ENCODE assay signal across 8 cellular contexts in the genomic region with DNA sequence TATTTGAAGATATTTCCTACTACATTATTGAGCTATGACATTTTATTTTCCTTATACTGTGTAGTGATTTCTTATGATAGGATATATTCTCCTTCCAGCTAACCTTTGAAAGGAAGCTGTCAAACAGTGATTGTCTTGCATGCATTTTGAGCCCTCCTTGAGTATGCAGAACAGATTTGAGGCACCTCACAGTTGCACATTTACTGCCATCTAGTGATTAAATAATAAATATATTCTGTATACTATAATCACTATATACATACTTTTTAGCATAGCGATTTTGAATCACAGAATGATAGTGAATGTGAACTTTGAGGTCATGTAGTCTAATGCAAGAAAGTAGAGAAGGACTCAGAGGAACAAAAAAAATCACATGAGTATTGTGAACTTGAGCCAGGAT.
DNase-seq lines count a peak whose midpoint lies in the region; ATAC-seq and TF ChIP-seq lines count a peak whose summit lies in the region.
"Had no signal": no experiment of that assay in that cellular context is flagged by ENCODE, and none has a peak within 500 bp of the region (broad histone marks: within the 10 kb centered on the region; RNA-seq: fewer than 3 reads in every experiment).

No MANE protein-coding gene starts in this region.

- no peak for ATAC-seq in WTC11

- H3K4me1 Mint-ChIP-seq in nephron = no peaks in the 10 kb centered on the region
- no peaks in the 10 kb centered on the region for H3K4me1 Mint-ChIP-seq in WTC11

- no peak overlapping the region for H3K27ac ChIP-seq in brain microvascular endothelial cell
- H3K27ac ChIP-seq: sigmoid colon had no signal

- no peaks in the 10 kb centered on the region for H3K36me3 ChIP-seq in brain microvascular endothelial cell (replicated peaks)
- H3K36me3 ChIP-seq: sigmoid colon had no signal

- H3K27me3 Mint-ChIP-seq in nephron (ENCODE audit: low read depth) = no peaks in the 10 kb centered on the region
- no peaks in the 10 kb centered on the region for H3K27me3 Mint-ChIP-seq in WTC11 (ENCODE audit: low read depth)

- H3K27me3 ChIP-seq in brain microvascular endothelial cell (replicated peaks) = no peaks in the 10 kb centered on the region
- H3K27me3 ChIP-seq: sigmoid colon had no signal

- H3K4me3 Mint-ChIP-seq in nephron (no peak overlapping the region), WTC11 (no peak overlapping the region)

- CTCF ChIA-PET in WTC11 (lab: Charles Lee) = no interaction called here

- in situ Hi-C loops in brain microvascular endothelial cell (cut with HindIII; ENCODE audit: low pct_ligation_motif_present, low sequenced_read_pairs) = no loop called here

- TF ChIP-seq CTCF in brain microvascular endothelial cell (IDR thresholded peaks at IDR 0.05; ENCODE audit: low read depth, low read length, missing control alignments) = peak; percentile 29
- TF ChIP-seq CTCF in nephron (IDR thresholded peaks at IDR 0.05; ENCODE audit: unreplicated experiment in 3 of 3) = peak; percentile 30 to 41 (median 31)
- TF ChIP-seq CTCF in WTC11 (IDR thresholded peaks at IDR 0.05) = no peak

- H3K27ac Mint-ChIP-seq in nephron (peak overlapping the region in 1 of 3 experiments; percentile 66), WTC11 (no peak overlapping the region)

- H3K9me3 Mint-ChIP-seq in nephron (no peaks in the 10 kb centered on the region), WTC11 (no peaks in the 10 kb centered on the region)

- no peaks in the 10 kb centered on the region for H3K36me3 Mint-ChIP-seq in nephron (ENCODE audit: low read depth)
- H3K36me3 Mint-ChIP-seq in WTC11 = no peaks in the 10 kb centered on the region

- DNase-seq in HCEC 1CT (peak; percentile 1), NCI-H2196 treated with DMSO at 0.1 percent for 48 hours (lab: John Stamatoyannopoulos, UW; ENCODE audit: unreplicated experiment) (peak; percentile 29), brain microvascular endothelial cell (peak; percentile 0), WTC11 (ENCODE audit: low spot score) (no peak), GF-D8 (lab: John Stamatoyannopoulos, UW) (no peak)
- no peak for DNase-seq in activated naive CD4-positive, alpha-beta T cell treated with Interleukin-2 at 50 U/mL for 16 hours
- DNase-seq: sigmoid colon had no signal

- POLR2A ChIA-PET in WTC11 (lab: Charles Lee) = no interaction called here

- no peak overlapping the region for H3K4me3 ChIP-seq in brain microvascular endothelial cell (ENCODE audit: low read depth, low read length)
- H3K4me3 ChIP-seq: sigmoid colon had no signal

TF ChIP-seq in WTC11, 78 proteins besides CTCF, POLR2A, EP300 and RAD21:
- TF ChIP-seq SMAD4 (CRISPR knock-in tag; IDR thresholded peaks at IDR 0.05) (no peak), ZNF396 (CRISPR knock-in tag; IDR thresholded peaks at IDR 0.05; ENCODE audit: borderline replicate concordance) (no peak), GRHL2 (CRISPR knock-in tag; IDR thresholded peaks at IDR 0.05; ENCODE audit: insufficient replicate concordance, severe bottlenecking) (no peak), TP53 (CRISPR knock-in tag; IDR thresholded peaks at IDR 0.05) (no peak), NFE2L1 (CRISPR knock-in tag; IDR thresholded peaks at IDR 0.05) (no peak), KAT7 (CRISPR knock-in tag; IDR thresholded peaks at IDR 0.05; ENCODE audit: borderline replicate concordance) (no peak), PRRX2 (CRISPR knock-in tag; IDR thresholded peaks at IDR 0.05) (no peak), HMGA2 (CRISPR knock-in tag; IDR thresholded peaks at IDR 0.05) (no peak), SP1 (CRISPR knock-in tag; conservative IDR thresholded peaks at IDR 0.05) (no peak), ATF3 (CRISPR knock-in tag; conservative IDR thresholded peaks at IDR 0.05) (no peak), EMX1 (CRISPR knock-in tag; IDR thresholded peaks at IDR 0.05) (no peak)
- TF ChIP-seq, protein P1, sequence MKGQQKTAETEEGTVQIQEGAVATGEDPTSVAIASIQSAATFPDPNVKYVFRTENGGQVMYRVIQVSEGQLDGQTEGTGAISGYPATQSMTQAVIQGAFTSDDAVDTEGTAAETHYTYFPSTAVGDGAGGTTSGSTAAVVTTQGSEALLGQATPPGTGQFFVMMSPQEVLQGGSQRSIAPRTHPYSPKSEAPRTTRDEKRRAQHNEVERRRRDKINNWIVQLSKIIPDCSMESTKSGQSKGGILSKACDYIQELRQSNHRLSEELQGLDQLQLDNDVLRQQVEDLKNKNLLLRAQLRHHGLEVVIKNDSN (CRISPR knock-in tag; IDR thresholded peaks at IDR 0.05) = no peak
- TF ChIP-seq, protein P2, sequence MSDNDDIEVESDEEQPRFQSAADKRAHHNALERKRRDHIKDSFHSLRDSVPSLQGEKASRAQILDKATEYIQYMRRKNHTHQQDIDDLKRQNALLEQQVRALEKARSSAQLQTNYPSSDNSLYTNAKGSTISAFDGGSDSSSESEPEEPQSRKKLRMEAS (CRISPR knock-in tag; IDR thresholded peaks at IDR 0.05) = no peak
- TF ChIP-seq, protein P3, sequence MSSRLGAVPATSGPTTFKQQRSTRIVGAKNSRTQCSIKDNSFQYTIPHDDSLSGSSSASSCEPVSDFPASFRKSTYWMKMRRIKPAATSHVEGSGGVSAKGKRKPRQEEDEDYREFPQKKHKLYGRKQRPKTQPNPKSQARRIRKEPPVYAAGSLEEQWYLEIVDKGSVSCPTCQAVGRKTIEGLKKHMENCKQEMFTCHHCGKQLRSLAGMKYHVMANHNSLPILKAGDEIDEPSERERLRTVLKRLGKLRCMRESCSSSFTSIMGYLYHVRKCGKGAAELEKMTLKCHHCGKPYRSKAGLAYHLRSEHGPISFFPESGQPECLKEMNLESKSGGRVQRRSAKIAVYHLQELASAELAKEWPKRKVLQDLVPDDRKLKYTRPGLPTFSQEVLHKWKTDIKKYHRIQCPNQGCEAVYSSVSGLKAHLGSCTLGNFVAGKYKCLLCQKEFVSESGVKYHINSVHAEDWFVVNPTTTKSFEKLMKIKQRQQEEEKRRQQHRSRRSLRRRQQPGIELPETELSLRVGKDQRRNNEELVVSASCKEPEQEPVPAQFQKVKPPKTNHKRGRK (CRISPR knock-in tag; IDR thresholded peaks at IDR 0.05; ENCODE audit: borderline replicate concordance) = no peak
- TF ChIP-seq, protein P4, sequence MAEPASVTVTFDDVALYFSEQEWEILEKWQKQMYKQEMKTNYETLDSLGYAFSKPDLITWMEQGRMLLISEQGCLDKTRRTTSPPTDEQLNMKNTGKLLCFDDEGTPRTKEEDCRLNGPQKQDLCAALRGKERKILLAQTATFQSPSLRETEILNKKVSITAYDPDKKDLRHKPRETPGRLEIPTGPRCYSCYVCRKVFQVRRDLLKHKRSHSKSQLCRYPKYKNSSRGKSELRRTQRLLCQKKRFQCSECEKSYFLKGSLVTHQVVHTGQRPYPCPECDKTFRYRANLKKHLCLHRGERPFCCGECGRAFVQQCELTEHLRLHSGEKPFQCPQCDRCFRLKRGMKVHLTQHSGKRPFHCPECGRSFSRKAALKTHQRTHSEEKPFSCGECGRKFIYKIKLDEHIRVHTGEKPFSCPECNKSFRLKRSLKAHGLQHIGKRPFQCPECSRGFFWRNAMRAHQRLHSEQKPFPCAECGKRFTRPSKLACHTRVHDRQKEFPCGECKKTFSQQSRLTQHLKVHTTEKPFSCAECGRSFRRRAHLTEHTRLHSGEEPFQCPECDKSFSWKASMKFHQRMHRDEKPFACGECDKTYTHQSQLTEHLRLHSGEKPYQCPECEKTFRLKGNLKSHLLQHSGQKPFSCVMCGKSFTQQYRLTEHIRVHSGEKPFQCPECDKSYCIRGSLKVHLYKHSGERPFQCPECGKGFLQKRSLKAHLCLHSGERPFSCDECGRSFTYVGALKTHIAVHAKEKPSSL (CRISPR knock-in tag; conservative IDR thresholded peaks at IDR 0.05) = no peak
- TF ChIP-seq, protein P5, sequence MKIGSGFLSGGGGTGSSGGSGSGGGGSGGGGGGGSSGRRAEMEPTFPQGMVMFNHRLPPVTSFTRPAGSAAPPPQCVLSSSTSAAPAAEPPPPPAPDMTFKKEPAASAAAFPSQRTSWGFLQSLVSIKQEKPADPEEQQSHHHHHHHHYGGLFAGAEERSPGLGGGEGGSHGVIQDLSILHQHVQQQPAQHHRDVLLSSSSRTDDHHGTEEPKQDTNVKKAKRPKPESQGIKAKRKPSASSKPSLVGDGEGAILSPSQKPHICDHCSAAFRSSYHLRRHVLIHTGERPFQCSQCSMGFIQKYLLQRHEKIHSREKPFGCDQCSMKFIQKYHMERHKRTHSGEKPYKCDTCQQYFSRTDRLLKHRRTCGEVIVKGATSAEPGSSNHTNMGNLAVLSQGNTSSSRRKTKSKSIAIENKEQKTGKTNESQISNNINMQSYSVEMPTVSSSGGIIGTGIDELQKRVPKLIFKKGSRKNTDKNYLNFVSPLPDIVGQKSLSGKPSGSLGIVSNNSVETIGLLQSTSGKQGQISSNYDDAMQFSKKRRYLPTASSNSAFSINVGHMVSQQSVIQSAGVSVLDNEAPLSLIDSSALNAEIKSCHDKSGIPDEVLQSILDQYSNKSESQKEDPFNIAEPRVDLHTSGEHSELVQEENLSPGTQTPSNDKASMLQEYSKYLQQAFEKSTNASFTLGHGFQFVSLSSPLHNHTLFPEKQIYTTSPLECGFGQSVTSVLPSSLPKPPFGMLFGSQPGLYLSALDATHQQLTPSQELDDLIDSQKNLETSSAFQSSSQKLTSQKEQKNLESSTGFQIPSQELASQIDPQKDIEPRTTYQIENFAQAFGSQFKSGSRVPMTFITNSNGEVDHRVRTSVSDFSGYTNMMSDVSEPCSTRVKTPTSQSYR (CRISPR knock-in tag; IDR thresholded peaks at IDR 0.05) = no peak
TF ChIP-seq in WTC11: peak in this region for 0.

Comparison
In these comparisons a context has a peak if more than half of its experiments do, and no peak if none do; other contexts are left out.
1. DNase-seq: peak in HCEC 1CT (single experiment), NCI-H2196 treated with DMSO at 0.1 percent for 48 hours (single experiment) and brain microvascular endothelial cell (single experiment); none in WTC11 (single experiment), GF-D8 (single experiment) and activated naive CD4-positive, alpha-beta T cell treated with Interleukin-2 at 50 U/mL for 16 hours (single experiment).